Comparison of ENCODE assay signal across 9 cellular contexts in the genomic region with DNA sequence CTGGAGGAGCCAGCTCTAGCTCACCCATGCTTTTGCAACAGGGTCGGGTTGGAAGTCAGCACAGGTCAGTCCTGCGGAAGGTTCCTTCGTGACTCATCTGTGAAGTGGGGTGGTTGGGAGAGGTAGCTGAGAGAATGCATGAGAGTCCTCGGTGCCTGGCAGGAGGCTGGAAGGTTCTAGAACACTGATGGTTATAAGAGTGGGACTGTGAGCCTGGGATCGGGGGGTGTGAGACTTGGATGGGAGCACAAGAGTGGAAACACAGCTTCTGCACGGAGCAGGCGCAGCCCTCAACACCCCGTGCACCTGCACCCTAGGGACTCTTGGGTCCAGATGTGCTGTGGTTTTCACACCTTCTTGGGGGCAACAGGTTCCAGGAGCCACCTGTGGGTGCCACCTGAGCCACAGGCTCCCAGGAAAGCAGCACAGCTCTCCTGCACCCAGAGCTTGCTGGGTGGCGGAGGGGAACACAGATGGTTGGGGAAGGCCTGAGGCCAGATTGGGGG. TPM values are rescaled to one million over a fixed set of nuclear protein-coding genes. Genes with fewer than 3 reads are reported as not detected.
DNase-seq lines count a peak whose midpoint lies in the region; ATAC-seq and TF ChIP-seq lines count a peak whose summit lies in the region.
"Had no signal": no experiment of that assay in that cellular context is flagged by ENCODE, and none has a peak within 500 bp of the region (broad histone marks: within the 10 kb centered on the region; RNA-seq: fewer than 3 reads in every experiment).

No MANE protein-coding gene starts in this region.

- intact Hi-C loops in activated B cell treated with CpG ODN at 0.5 μM for 24 hours (cut with micrococcal nuclease) = loop anchor here (1.0 kb wide), 8 partner anchors 20 to 214 kb away; no protein-coding TSS in a partner anchor

- peaks cover 98% of the 10 kb centered on the region for H3K4me1 Mint-ChIP-seq in activated B cell treated with CpG ODN at 0.5 μM for 24 hours
- peaks cover 72 to 89% of the 10 kb centered on the region in 2 donors for H3K4me1 Mint-ChIP-seq in natural killer cell treated with Interleukin-12 subunit alpha and Interleukin-12 subunit beta and Interleukin-15 and Interleukin-18, amount 100 ng/mL, for 72 hours (ENCODE audit: low read depth in 2 of 2)

- peak overlapping the region; percentile 99 for H3K27ac Mint-ChIP-seq in activated B cell treated with CpG ODN at 0.5 μM for 24 hours
- peak overlapping the region; percentile 93 to 100 for H3K27ac Mint-ChIP-seq in natural killer cell treated with Interleukin-12 subunit alpha and Interleukin-12 subunit beta and Interleukin-15 and Interleukin-18, amount 100 ng/mL, for 72 hours

- H3K4me3 Mint-ChIP-seq in activated B cell treated with CpG ODN at 0.5 μM for 24 hours = peak overlapping the region; percentile 85
- H3K4me3 Mint-ChIP-seq in natural killer cell treated with Interleukin-12 subunit alpha and Interleukin-12 subunit beta and Interleukin-15 and Interleukin-18, amount 100 ng/mL, for 72 hours = peak overlapping the region; percentile 87

- no peaks in the 10 kb centered on the region for H3K9me3 Mint-ChIP-seq in activated B cell treated with CpG ODN at 0.5 μM for 24 hours
- H3K9me3 Mint-ChIP-seq in natural killer cell treated with Interleukin-12 subunit alpha and Interleukin-12 subunit beta and Interleukin-15 and Interleukin-18, amount 100 ng/mL, for 72 hours = no peaks in the 10 kb centered on the region

- TF ChIP-seq CTCF in activated B cell treated with CpG ODN at 0.5 μM for 24 hours (IDR thresholded peaks at IDR 0.05) = no peak

- no peaks in the 10 kb centered on the region for H3K27me3 Mint-ChIP-seq in activated B cell treated with CpG ODN at 0.5 μM for 24 hours
- no peaks in the 10 kb centered on the region for H3K27me3 Mint-ChIP-seq in natural killer cell treated with Interleukin-12 subunit alpha and Interleukin-12 subunit beta and Interleukin-15 and Interleukin-18, amount 100 ng/mL, for 72 hours

- peak; percentile 13 for DNase-seq in SIG-M5 treated with dmso at 0.1 percent for 504 hours (lab: John Stamatoyannopoulos, UW; ENCODE audit: unreplicated experiment)
- DNase-seq in SIG-M5 (lab: John Stamatoyannopoulos, UW) = no peak
- peak; percentile 50 for DNase-seq in activated B cell treated with CpG ODN at 0.5 μM for 24 hours
- DNase-seq in natural killer cell treated with Interleukin-12 subunit alpha and Interleukin-12 subunit beta and Interleukin-15 and Interleukin-18, amount 100 ng/mL, for 72 hours (ENCODE audit: low spot score) = peak; percentile 86
- DNase-seq in AG20443 (ENCODE audit: low spot score) = no peak
- DNase-seq: activated effector memory CD4-positive, alpha-beta T cell treated with anti-CD3 and anti-CD28 coated beads, Interleukin-2, amount 50 U/mL, for 16 hours had no signal

- POLR2A ChIA-PET in activated B cell treated with CpG ODN at 0.5 μM for 24 hours (lab: Charles Lee) = interaction anchor here (0.8 to 15.9 kb wide), 26 partner anchors 10 to 271 kb away, joined by 3 to 464 read pairs (median 10); partner anchors contain the start of genes GTF3C1, IL21R, KATNIP and KDM8

- H3K36me3 Mint-ChIP-seq in activated B cell treated with CpG ODN at 0.5 μM for 24 hours (ENCODE audit: low read depth) = peaks cover 52% of the 10 kb centered on the region
- H3K36me3 Mint-ChIP-seq in natural killer cell treated with Interleukin-12 subunit alpha and Interleukin-12 subunit beta and Interleukin-15 and Interleukin-18, amount 100 ng/mL, for 72 hours = peaks cover 26% of the 10 kb centered on the region

- ATAC-seq in HG02678 (IDR thresholded peaks at IDR 0.05; ENCODE audit: unreplicated experiment) (peak; percentile 36), activated B cell treated with CpG ODN at 0.5 μM for 24 hours (ENCODE audit: low read depth) (peak; percentile 12), HG03342 (IDR thresholded peaks at IDR 0.05; ENCODE audit: unreplicated experiment) (no peak), HG03565 (IDR thresholded peaks at IDR 0.05; ENCODE audit: unreplicated experiment) (no peak)
- peak; percentile 70 to 78 for ATAC-seq in natural killer cell treated with Interleukin-12 subunit alpha and Interleukin-12 subunit beta and Interleukin-15 and Interleukin-18, amount 100 ng/mL, for 72 hours

- CTCF ChIA-PET in activated B cell treated with CpG ODN at 0.5 μM for 24 hours (lab: Charles Lee) = interaction anchor here (0.8 to 3.3 kb wide), 8 partner anchors 23 to 277 kb away, joined by 3 to 13 read pairs (median 6); no protein-coding TSS in a partner anchor

RNA-seq across cellular contexts. Expression of gene IL21R, which starts 48.9 kb away (rescaled TPM):
- 144 and 167 TPM in 2 replicates for total RNA-seq in activated B cell treated with CpG ODN at 0.5 μM for 24 hours
- total RNA-seq in natural killer cell treated with Interleukin-12 subunit alpha and Interleukin-12 subunit beta and Interleukin-15 and Interleukin-18, amount 100 ng/mL, for 72 hours = 10 to 100 TPM; 58.3 to 64.4 TPM

Comparison
In these comparisons a context has a peak if more than half of its experiments do, and no peak if none do; other contexts are left out.
1. DNase-seq: peak in SIG-M5 treated with dmso at 0.1 percent for 504 hours (single experiment), activated B cell treated with CpG ODN at 0.5 μM for 24 hours (single experiment) and natural killer cell treated with Interleukin-12 subunit alpha and Interleukin-12 subunit beta and Interleukin-15 and Interleukin-18, amount 100 ng/mL, for 72 hours (single experiment); none in SIG-M5 (single experiment) and AG20443 (single experiment).
2. ATAC-seq: peak in HG02678 (single experiment), activated B cell treated with CpG ODN at 0.5 μM for 24 hours (single experiment) and natural killer cell treated with Interleukin-12 subunit alpha and Interleukin-12 subunit beta and Interleukin-15 and Interleukin-18, amount 100 ng/mL, for 72 hours (2 of 2); none in HG03342 (single experiment) and HG03565 (single experiment).